ENCODE assay signal across 9 cellular contexts in the genomic region with DNA sequence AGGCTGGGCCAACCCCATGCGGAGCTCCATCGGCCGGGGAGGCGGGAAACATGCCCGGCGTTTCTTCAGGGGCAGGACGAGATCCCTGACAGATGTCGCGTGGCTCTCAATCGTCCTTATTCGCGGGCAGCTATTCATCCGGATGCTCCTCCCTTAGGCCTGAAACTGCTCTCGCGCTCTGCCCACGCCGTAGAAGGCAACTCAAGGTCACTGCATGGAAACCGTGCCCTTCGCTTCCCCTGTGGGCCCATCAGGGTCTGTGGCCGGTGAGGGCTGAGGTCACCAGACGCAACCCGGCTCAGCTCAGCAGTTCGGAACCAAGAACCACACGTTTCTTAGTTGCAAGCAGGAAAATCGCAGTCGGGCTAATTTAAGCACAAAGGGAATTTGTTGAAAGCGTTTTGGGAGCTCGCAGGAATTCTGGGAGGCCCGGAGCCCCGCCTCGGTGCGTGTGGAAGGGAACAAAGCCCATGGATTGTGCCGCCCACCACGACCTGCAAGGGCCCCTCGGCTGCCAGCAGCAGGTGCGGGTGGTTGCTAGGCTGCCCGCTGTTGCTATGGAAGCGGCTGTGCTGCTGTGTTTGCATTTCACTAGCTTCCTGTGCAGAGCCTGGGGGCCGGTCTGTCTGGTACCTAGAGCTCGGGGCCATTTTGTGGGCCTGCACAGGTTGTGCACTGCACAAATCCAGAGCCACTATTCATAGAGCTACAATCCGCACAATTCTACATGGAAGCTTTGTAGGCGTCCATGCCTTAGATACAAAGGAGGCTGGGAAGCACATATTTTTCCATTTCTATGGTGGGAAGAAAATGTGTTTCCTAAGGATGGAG. TPM values are rescaled to one million over a fixed set of nuclear protein-coding genes. Genes with fewer than 3 reads are reported as not detected.
A peak's percentile ranks its signal among the peaks of the same experiment; 100 is the strongest.
DNase-seq lines count a peak whose midpoint lies in the region; ATAC-seq lines count a peak whose summit lies in the region.
"Had no signal": no experiment of that assay in that cellular context is flagged by ENCODE, and none has a peak within 500 bp of the region (broad histone marks: within the 10 kb centered on the region; RNA-seq: fewer than 3 reads in every experiment).

No MANE protein-coding gene starts in this region.

- peak overlapping the region; percentile 79 to 97 (median 90) for H3K4me3 Mint-ChIP-seq in IgD-negative memory B cell

- H3K27me3 ChIP-seq in SJCRH30 (no peaks in the 10 kb centered on the region), adipocyte (replicated peaks; ENCODE audit: control insufficient read depth, insufficient read depth, low read length) (peaks cover 18% of the 10 kb centered on the region)

- H3K9me3 ChIP-seq in SJCRH30 (replicated peaks) (no peaks in the 10 kb centered on the region), adipocyte (ENCODE audit: control insufficient read depth, low read length) (peaks cover 8% of the 10 kb centered on the region)

- no peaks in the 10 kb centered on the region for H3K9me3 Mint-ChIP-seq in IgD-negative memory B cell

- H3K4me3 ChIP-seq in SJCRH30 (peak overlapping the region; percentile 54), adipocyte (ENCODE audit: low read length) (peak overlapping the region; percentile 59)

- H3K27ac Mint-ChIP-seq in IgD-negative memory B cell, result peak overlapping the region; percentile 46 to 96 (median 88)

- H3K36me3 ChIP-seq in SJCRH30 (no peaks in the 10 kb centered on the region), adipocyte (ENCODE audit: control insufficient read depth, insufficient read depth, low read length, severe bottlenecking) (no peaks in the 10 kb centered on the region)

- intact Hi-C loops in sciatic nerve (cut with DNase I), result no loop called here

- H3K4me1 ChIP-seq in SJCRH30 (peaks cover 15% of the 10 kb centered on the region), adipocyte (ENCODE audit: control insufficient read depth, insufficient read depth, low read length) (peaks cover 6% of the 10 kb centered on the region)

- DNase-seq in D341Med (ENCODE audit: low spot score), result peak; percentile 49
- peak; percentile 93 to 94 for DNase-seq in SJCRH30
- no peak for DNase-seq in adipocyte (ENCODE audit: low read depth)
- DNase-seq in hippocampal formation (lab: John Stamatoyannopoulos, UW), result peak; percentile 45 to 59
- DNase-seq in sciatic nerve (ENCODE audit: low spot score), result peak; percentile 76
- no peak for DNase-seq in SIG-M5 treated with dmso at 0.1 percent for 504 hours (lab: John Stamatoyannopoulos, UW; ENCODE audit: unreplicated experiment)

- H3K27ac ChIP-seq in SJCRH30, result peak overlapping the region; percentile 84

- peaks cover 5% of the 10 kb centered on the region for H3K36me3 Mint-ChIP-seq in IgD-negative memory B cell

- H3K9ac ChIP-seq in adipocyte (ENCODE audit: low read length), result peak overlapping the region; percentile 74

- peaks cover 1% of the 10 kb centered on the region for H3K27me3 Mint-ChIP-seq in IgD-negative memory B cell

- peak; percentile 78 for ATAC-seq in GM21390 (IDR thresholded peaks at IDR 0.05; ENCODE audit: unreplicated experiment)
- ATAC-seq in sciatic nerve, result peak; percentile 76

- H3K4me1 Mint-ChIP-seq in IgD-negative memory B cell, result peaks cover 10 to 13% (median 12%) of the 10 kb centered on the region in 3 donors

RNA-seq across cellular contexts. Expression of gene ALLC, which starts 6.1 kb away (rescaled TPM):
- not detected for polyA plus RNA-seq in IgD-negative memory B cell
- not detected in 2 replicates for total RNA-seq in SJCRH30 (2014; rRNA removed; shearing (Covaris generic))
- 7.6 TPM for total RNA-seq in sciatic nerve
- total RNA-seq: HT1080 had no signal

RNA-seq across cellular contexts. Expression of gene DCDC2C, which starts 51.5 kb away (rescaled TPM):
- polyA plus RNA-seq in IgD-negative memory B cell, result not detected
- total RNA-seq in SJCRH30 (2014; rRNA removed; shearing (Covaris generic)), result not detected in 2 replicates
- total RNA-seq in sciatic nerve, result 4.6 TPM

RNA-seq across cellular contexts. Expression of gene COLEC11, which starts 57.0 kb away (rescaled TPM):
- not detected for polyA plus RNA-seq in IgD-negative memory B cell
- 0.20 and 0.51 TPM in 2 replicates for total RNA-seq in SJCRH30 (2014; rRNA removed; shearing (Covaris generic))
- 1.1 TPM for total RNA-seq in sciatic nerve

Comparison
In these comparisons a context has a peak if more than half of its experiments do, and no peak if none do; other contexts are left out.
1. DNase-seq: peak in D341Med (single experiment), SJCRH30 (2 of 2), hippocampal formation (2 of 2) and sciatic nerve (single experiment); none in adipocyte (single experiment) and SIG-M5 treated with dmso at 0.1 percent for 504 hours (single experiment).